ENCODE assay signal across 3 cellular contexts in genomic region chr13:74461011-74461410, GRCh38.
"Had no signal": no experiment of that assay in that cellular context is flagged by ENCODE, and none has a peak within 500 bp of the region (broad histone marks: within the 10 kb centered on the region; RNA-seq: fewer than 3 reads in every experiment).

No MANE protein-coding gene starts in this region.

- DNase-seq: GDM1, GF-D8 had no signal

- ATAC-seq: GM12878 had no signal
